In the genomic region with DNA sequence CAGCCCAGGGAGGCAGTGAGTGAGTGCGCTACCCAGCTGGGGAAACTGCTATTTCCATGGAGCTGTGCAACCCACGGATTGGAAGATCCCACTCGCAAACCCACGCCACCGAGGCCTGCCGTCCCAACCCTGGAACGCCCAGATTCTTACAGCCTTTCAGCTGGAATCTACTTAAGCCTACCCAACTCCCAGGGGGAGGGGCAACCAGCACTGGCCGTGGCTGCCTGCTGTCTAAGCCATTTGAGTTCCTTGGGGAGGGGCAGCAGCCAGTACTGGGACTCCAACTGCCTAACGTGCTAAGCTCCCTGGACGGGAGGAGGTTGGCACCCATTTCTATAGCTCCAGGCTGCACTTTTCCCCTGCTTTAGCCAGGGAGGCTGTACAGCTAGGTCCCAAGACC, we compare ENCODE assay signal across 31 cellular contexts.
"Had no signal": no experiment of that assay in that cellular context is flagged by ENCODE, and none has a peak within 500 bp of the region (broad histone marks: within the 10 kb centered on the region; RNA-seq: fewer than 3 reads in every experiment).

No MANE protein-coding gene starts in this region.

- H3K27me3 Mint-ChIP-seq: activated B cell treated with CpG ODN at 0.5 μM for 24 hours; activated CD8-positive, alpha-beta T cell treated with anti-CD3 and anti-CD28 coated beads for 36 hours; activated naive CD4-positive, alpha-beta T cell treated with anti-CD3 and anti-CD28 coated beads, Interleukin-2, amount 50 U/mL, for 24 hours; activated naive CD8-positive, alpha-beta T cell treated with anti-CD3 and anti-CD28 coated beads, Interleukin-2, amount 50 U/mL, for 24 hours; activated T-helper 17 cell treated with anti-CD3 and anti-CD28 coated beads, Interleukin-2, amount 50 U/mL, for 72 hours; effector memory CD8-positive, alpha-beta T cell had no signal

- DNase-seq: activated B cell treated with CpG ODN at 0.5 μM for 24 hours; activated CD4-positive, alpha-beta T cell treated with anti-CD3 and anti-CD28 coated beads for 48 hours; activated CD4-positive, alpha-beta T cell treated with anti-CD3 and anti-CD28 coated beads, Interleukin-2, amount 50 U/mL, for 1 hour; activated CD4-positive, alpha-beta T cell treated with anti-CD3 and anti-CD28 coated beads, Interleukin-2, amount 50 U/mL, for 48 hours; activated CD8-positive, alpha-beta memory T cell treated with anti-CD3 and anti-CD28 coated beads for 24 hours; activated CD8-positive, alpha-beta T cell treated with anti-CD3 and anti-CD28 coated beads for 36 hours; activated effector memory CD4-positive, alpha-beta T cell treated with Interleukin-2 at 50 U/mL for 16 hours; activated gamma-delta T cell treated with Interleukin-2 at 50 U/mL for 16 hours; activated naive CD4-positive, alpha-beta T cell treated with anti-CD3 and anti-CD28 coated beads for 36 hours; activated naive CD8-positive, alpha-beta T cell treated with anti-CD3 and anti-CD28 coated beads for 36 hours; activated naive CD8-positive, alpha-beta T cell treated with anti-CD3 and anti-CD28 coated beads, Interleukin-2, amount 50 U/mL, for 24 hours; activated T-cell treated with anti-CD3 and anti-CD28 coated beads, Interleukin-2, amount 50 U/mL, for 4 hours; adrenal gland; amygdala; aorta; body of pancreas; caudate nucleus; cortex of kidney; dermis blood vessel endothelial cell; effector CD4-positive, alpha-beta T cell; effector memory CD8-positive, alpha-beta T cell; erythroblast; foreskin keratinocyte; gastrocnemius medialis; glutamatergic neuron; heart left ventricle; T-helper 2 cell had no signal

- H3K36me3 ChIP-seq: adrenal gland had no signal

- H3K4me3 ChIP-seq: adrenal gland, body of pancreas, esophagus muscularis mucosa, gastrocnemius medialis, heart left ventricle had no signal

- H3K27me3 ChIP-seq: adrenal gland, body of pancreas, esophagus muscularis mucosa, foreskin keratinocyte, gastrocnemius medialis, heart left ventricle had no signal

- H3K27ac Mint-ChIP-seq: activated B cell treated with CpG ODN at 0.5 μM for 24 hours; activated CD8-positive, alpha-beta T cell treated with anti-CD3 and anti-CD28 coated beads for 36 hours; activated naive CD4-positive, alpha-beta T cell treated with anti-CD3 and anti-CD28 coated beads for 36 hours; activated naive CD4-positive, alpha-beta T cell treated with anti-CD3 and anti-CD28 coated beads, Interleukin-2, amount 50 U/mL, for 24 hours; activated naive CD8-positive, alpha-beta T cell treated with anti-CD3 and anti-CD28 coated beads for 36 hours; activated naive CD8-positive, alpha-beta T cell treated with anti-CD3 and anti-CD28 coated beads, Interleukin-2, amount 50 U/mL, for 24 hours; activated T-helper 17 cell treated with anti-CD3 and anti-CD28 coated beads, Interleukin-2, amount 50 U/mL, for 72 hours; effector memory CD8-positive, alpha-beta T cell had no signal

- H3K27ac ChIP-seq: adrenal gland, body of pancreas, esophagus muscularis mucosa, foreskin keratinocyte, gastrocnemius medialis, heart left ventricle had no signal

- ATAC-seq: activated CD4-positive, CD25-positive, alpha-beta regulatory T cell treated with anti-CD3 and anti-CD28 coated beads, Interleukin-2, amount 50 U/mL, for 24 hours; activated CD8-positive, alpha-beta T cell treated with anti-CD3 and anti-CD28 coated beads for 36 hours; activated naive CD8-positive, alpha-beta T cell treated with anti-CD3 and anti-CD28 coated beads, Interleukin-2, amount 50 U/mL, for 24 hours; activated T-cell treated with anti-CD3 and anti-CD28 coated beads, Interleukin-2, amount 50 U/mL, for 4 hours; activated T-helper 17 cell treated with anti-CD3 and anti-CD28 coated beads, Interleukin-2, amount 50 U/mL, for 72 hours; body of pancreas; effector memory CD8-positive, alpha-beta T cell; foreskin keratinocyte; gastrocnemius medialis; heart left ventricle had no signal

- H3K4me1 ChIP-seq: adrenal gland, foreskin keratinocyte had no signal

- H3K4me3 Mint-ChIP-seq: activated B cell treated with CpG ODN at 0.5 μM for 24 hours; activated CD8-positive, alpha-beta T cell treated with anti-CD3 and anti-CD28 coated beads for 36 hours; activated naive CD4-positive, alpha-beta T cell treated with anti-CD3 and anti-CD28 coated beads for 36 hours; activated naive CD4-positive, alpha-beta T cell treated with anti-CD3 and anti-CD28 coated beads, Interleukin-2, amount 50 U/mL, for 24 hours; activated naive CD8-positive, alpha-beta T cell treated with anti-CD3 and anti-CD28 coated beads for 36 hours; activated naive CD8-positive, alpha-beta T cell treated with anti-CD3 and anti-CD28 coated beads, Interleukin-2, amount 50 U/mL, for 24 hours; activated T-cell treated with anti-CD3 and anti-CD28 coated beads, Interleukin-2, amount 50 U/mL, for 4 hours; activated T-helper 17 cell treated with anti-CD3 and anti-CD28 coated beads, Interleukin-2, amount 50 U/mL, for 72 hours; effector memory CD8-positive, alpha-beta T cell had no signal
